19 cellular contexts compared by ENCODE assay signal in genomic region chr4:41158274-41158673, GRCh38. TPM values are rescaled to one million over a fixed set of nuclear protein-coding genes. Genes with fewer than 3 reads are reported as not detected.
A peak's percentile ranks its signal among the peaks of the same experiment; 100 is the strongest.
DNase-seq lines count a peak whose midpoint lies in the region; ATAC-seq, FAIRE-seq and TF ChIP-seq lines count a peak whose summit lies in the region.
"Had no signal": no experiment of that assay in that cellular context is flagged by ENCODE, and none has a peak within 500 bp of the region (broad histone marks: within the 10 kb centered on the region; RNA-seq: fewer than 3 reads in every experiment).

No MANE protein-coding gene starts in this region.

- no peaks in the 10 kb centered on the region for H3K36me3 Mint-ChIP-seq in neural progenitor cell

- H3K27me3 ChIP-seq in HepG2 (ENCODE audit: control insufficient read depth in 1 of 2, insufficient read depth in 2 of 2, low read length in 2 of 2) (no peaks in the 10 kb centered on the region), right lobe of liver (no peaks in the 10 kb centered on the region), mammary epithelial cell (ENCODE audit: insufficient read depth, low read length) (no peaks in the 10 kb centered on the region), neural progenitor cell (no peaks in the 10 kb centered on the region)
- H3K27me3 ChIP-seq: SJSA1 had no signal

- H4K20me1 ChIP-seq in HepG2 (ENCODE audit: insufficient read depth, low read length) (no peaks in the 10 kb centered on the region), mammary epithelial cell (ENCODE audit: insufficient read depth, low read length) (no peaks in the 10 kb centered on the region), neural progenitor cell (ENCODE audit: low read depth) (no peaks in the 10 kb centered on the region)

- DNase-seq in HepG2 (ENCODE audit: low spot score) (no peak), right lobe of liver (no peak), mammary epithelial cell (no peak), left lobe of liver (ENCODE audit: low spot score) (no peak), Kasumi-1 (lab: John Stamatoyannopoulos, UW) (no peak), NOMO-1 treated with DMSO at 0.1 percent for 48 hours (lab: John Stamatoyannopoulos, UW; ENCODE audit: unreplicated experiment) (no peak), neural progenitor cell (ENCODE audit: low spot score) (no peak)
- DNase-seq: EL, GF-D8, KBM-7, NCI-H1105, NCI-H146, NCI-H2029, NCI-H2227 treated with DMSO at 0.1 percent for 48 hours, NCI-H510A, NCI-H748 treated with DMSO at 0.1 percent for 48 hours had no signal

- no peak for TF ChIP-seq RAD21 in HepG2 (CRISPR knock-in tag; IDR thresholded peaks at IDR 0.05)

- no peak overlapping the region; a peak in 1 of 6 replicates for H3K4me3 ChIP-seq in HepG2 (replicated peaks in 1 of 3; ENCODE audit: insufficient read depth in 1 of 3, low read depth in 2 of 3, low read length in 3 of 3)
- no peak overlapping the region for H3K4me3 ChIP-seq in right lobe of liver
- no peak overlapping the region for H3K4me3 ChIP-seq in mammary epithelial cell (replicated peaks in 1 of 3; ENCODE audit: insufficient read depth in 1 of 3, low read depth in 2 of 3, low read length in 3 of 3)
- H3K4me3 ChIP-seq in neural progenitor cell: no peak overlapping the region
- H3K4me3 ChIP-seq: SJSA1 had no signal

- BruUV-seq in HepG2 (replicated peaks; lab: Mats Ljungman, UMichigan) (no TSS peak), mammary epithelial cell (replicated peaks; lab: Mats Ljungman, UMichigan) (no TSS peak)

- H3K9me3 ChIP-seq in HepG2 (ENCODE audit: low read length) (no peaks in the 10 kb centered on the region), right lobe of liver (no peaks in the 10 kb centered on the region), mammary epithelial cell (replicated peaks; ENCODE audit: insufficient read depth, low read length) (no peaks in the 10 kb centered on the region), neural progenitor cell (ENCODE audit: low read depth) (no peaks in the 10 kb centered on the region)
- H3K9me3 ChIP-seq: SJSA1 had no signal

- TF ChIP-seq CTCF in HepG2 (CRISPR knock-in tag; IDR thresholded peaks at IDR 0.05) (no peak), right lobe of liver (IDR thresholded peaks at IDR 0.05) (no peak), mammary epithelial cell (conservative IDR thresholded peaks at IDR 0.05 in 1 of 2, IDR thresholded peaks at IDR 0.05 in 1 of 2; ENCODE audit: extremely low read depth in 1 of 2, insufficient read depth in 1 of 2, low read depth in 1 of 2, low read length in 2 of 2) (no peak), neural progenitor cell (IDR thresholded peaks at IDR 0.05) (no peak)

- H3K27ac ChIP-seq in HepG2 (ENCODE audit: extremely low read length, insufficient read depth, low read length) (peak overlapping the region; percentile 76), right lobe of liver (no peak overlapping the region), mammary epithelial cell (ENCODE audit: insufficient read depth, low read depth, low read length) (peak overlapping the region; percentile 88), neural progenitor cell (no peak overlapping the region)
- H3K27ac ChIP-seq: SJSA1 had no signal

- in situ Hi-C loops in HepG2 (cut with HindIII; ENCODE audit: extremely low pct_ligation_motif_present, low pct_unique_long_range_greater_than_20kb): no loop called here
- in situ Hi-C loops in mammary epithelial cell (cut with MboI; ENCODE audit: low sequenced_read_pairs in 2 of 2): no loop called here

- no peak overlapping the region for H3K4me3 Mint-ChIP-seq in neural progenitor cell
- H3K4me3 Mint-ChIP-seq: B cell had no signal

- H3K36me3 ChIP-seq in HepG2 (replicated peaks in 1 of 2; ENCODE audit: control insufficient read depth in 1 of 2, insufficient read depth in 2 of 2, low read length in 2 of 2) (no peaks in the 10 kb centered on the region), right lobe of liver (no peaks in the 10 kb centered on the region), mammary epithelial cell (ENCODE audit: insufficient read depth, low read length) (no peaks in the 10 kb centered on the region), neural progenitor cell (no peaks in the 10 kb centered on the region)
- H3K36me3 ChIP-seq: SJSA1 had no signal

- TF ChIP-seq EP300 in HepG2 (IDR thresholded peaks at IDR 0.05; ENCODE audit: low read depth in 2 of 2, low read length in 2 of 2): no peak
- no peak for TF ChIP-seq EP300 in HepG2 (CRISPR knock-in tag; IDR thresholded peaks at IDR 0.05; ENCODE audit: borderline replicate concordance)

- H3K79me2 ChIP-seq in HepG2 (ENCODE audit: insufficient read depth, low read length) (peaks cover 28% of the 10 kb centered on the region), mammary epithelial cell (ENCODE audit: insufficient read depth, low read length) (peaks cover 83% of the 10 kb centered on the region), neural progenitor cell (ENCODE audit: low read depth) (no peaks in the 10 kb centered on the region)

- H3K4me1 ChIP-seq in HepG2 (ENCODE audit: insufficient read depth, low read length) (peaks cover 95% of the 10 kb centered on the region), right lobe of liver (peaks cover 0 to 19% (median 3%) of the 10 kb centered on the region in 4 donors), mammary epithelial cell (ENCODE audit: insufficient read depth, low read length) (peaks cover 72% of the 10 kb centered on the region), neural progenitor cell (no peaks in the 10 kb centered on the region)

- TF ChIP-seq POLR2A in HepG2 (IDR thresholded peaks at IDR 0.05; ENCODE audit: insufficient read depth in 1 of 2, low read depth in 2 of 2, low read length in 2 of 2): no peak
- TF ChIP-seq POLR2A in right lobe of liver (IDR thresholded peaks at IDR 0.05): no peak

- H3K9ac ChIP-seq in HepG2 (ENCODE audit: insufficient read depth, low read depth, low read length) (peak overlapping the region; percentile 10; the same call in 1 of the 2 replicates), mammary epithelial cell (ENCODE audit: insufficient read depth, low read length) (no peak overlapping the region), neural progenitor cell (no peak overlapping the region)

- dilution Hi-C loops in mammary epithelial cell (cut with HindIII; ENCODE audit: low sequenced_read_pairs): no loop called here

- ATAC-seq in HepG2 (peak; percentile 51), right lobe of liver (no peak), left lobe of liver (peak; percentile 9), GM18873 (IDR thresholded peaks at IDR 0.05; ENCODE audit: low FRiP score, unreplicated experiment) (no peak)

- 36% methylated on average over 1 of the region's 1 CpG for WGBS in HepG2 (ENCODE audit: low lambda C conversion rate)
- 64% methylated on average over 1 of the region's 1 CpG for WGBS in right lobe of liver (ENCODE audit: insufficient coverage, low coverage, low lambda C conversion rate, missing lambda C conversion rate)
- WGBS in mammary epithelial cell (ENCODE audit: low coverage, missing lambda C conversion rate): 50% methylated on average over 1 of the region's 1 CpG

- H3K27me3 Mint-ChIP-seq in neural progenitor cell (ENCODE audit: insufficient read depth, low read depth): peaks cover 2% of the 10 kb centered on the region

- H3K4me1 Mint-ChIP-seq in neural progenitor cell: peaks cover 8% of the 10 kb centered on the region
- H3K4me1 Mint-ChIP-seq: B cell had no signal

- intact Hi-C loops in HepG2 (cut with micrococcal nuclease; ENCODE audit: unreplicated experiment): loop anchor here (2.0 kb wide), 1 partner anchor 25 kb away; no protein-coding TSS in a partner anchor
- intact Hi-C loops in right lobe of liver (cut with DNase I): no loop called here
- intact Hi-C loops in mammary epithelial cell (cut with micrococcal nuclease): no loop called here

- POLR2A ChIA-PET in HepG2 (lab: Yijun Ruan, JAX): no interaction called here

- H3K9me3 Mint-ChIP-seq in neural progenitor cell: no peaks in the 10 kb centered on the region

- H3F3A ChIP-seq in neural progenitor cell (ENCODE audit: low read depth): no peaks in the 10 kb centered on the region

- CTCF ChIA-PET in HepG2 (lab: Yijun Ruan, JAX; ENCODE audit: low intra/inter-chr PET ratio, low total read pairs) (no interaction called here), mammary epithelial cell (lab: Charles Lee; ENCODE audit: low non-redundant PET) (no interaction called here)

- H3K27ac Mint-ChIP-seq in neural progenitor cell: no peak overlapping the region
- H3K27ac Mint-ChIP-seq: B cell had no signal

- FAIRE-seq in HepG2 (lab: Jason Lieb, UNC): no peak

- H2AFZ ChIP-seq in HepG2 (ENCODE audit: low read length) (no peak overlapping the region), mammary epithelial cell (ENCODE audit: low read depth, low read length) (no peak overlapping the region), neural progenitor cell (replicated peaks) (no peak overlapping the region)

- H3K4me2 ChIP-seq in HepG2 (ENCODE audit: low read depth, low read length) (peak overlapping the region; percentile 34), mammary epithelial cell (ENCODE audit: insufficient read depth, low read depth, low read length) (peak overlapping the region; percentile 40), neural progenitor cell (no peak overlapping the region)

RNA-seq across cellular contexts. Expression of gene APBB2, which starts 56.1 kb away (rescaled TPM):
- 17.0 and 19.7 TPM in 2 replicates for total RNA-seq in HepG2 (2016; rRNA removed; fragmentation: Illumina TruSeq; extraction: Trizol)
- 14.9 and 15.5 TPM in 2 replicates for total RNA-seq in HepG2 (2016; cell fraction: cytosol; rRNA removed; fragmentation: Illumina TruSeq; extraction: Trizol; ENCODE audit: low read depth)
- total RNA-seq in HepG2 (2016; cell fraction: insoluble cytoplasmic fraction; rRNA removed; fragmentation: Illumina TruSeq; extraction: Trizol): 17.3 and 17.6 TPM in 2 replicates
- total RNA-seq in HepG2 (2016; cell fraction: membrane; rRNA removed; fragmentation: Illumina TruSeq; extraction: Trizol): 11.9 and 12.0 TPM in 2 replicates
- total RNA-seq in HepG2 (2016; cell fraction: nucleus; rRNA removed; fragmentation: Illumina TruSeq; extraction: Trizol): 35.0 and 35.4 TPM in 2 replicates
- polyA plus RNA-seq in HepG2 (2011; rRNA removed): 9.7 and 11.7 TPM in 2 replicates
- polyA plus RNA-seq in HepG2 (2011; cell fraction: cytosol; rRNA removed): 10.4 and 11.7 TPM in 2 replicates
- 20.4 and 21.7 TPM in 2 replicates for polyA plus RNA-seq in HepG2 (2011; cell fraction: nucleus; rRNA removed)
- polyA plus RNA-seq in HepG2 (2012): 8.9 and 9.8 TPM in 2 replicates
- 0.61 and 0.73 TPM in 2 replicates for polyA plus RNA-seq in HepG2 (2016; cell fraction: cytosol; fragmentation: Illumina TruSeq; extraction: Trizol; ENCODE audit: low read depth)
- 12.6 and 12.9 TPM in 2 replicates for polyA plus RNA-seq in HepG2 (2016; cell fraction: insoluble cytoplasmic fraction; fragmentation: Illumina TruSeq; extraction: Trizol; ENCODE audit: low read depth)
- polyA plus RNA-seq in HepG2 (2016; cell fraction: membrane; fragmentation: Illumina TruSeq; extraction: Trizol; ENCODE audit: low read depth): 3.0 and 3.5 TPM in 2 replicates
- polyA plus RNA-seq in HepG2 (2016; cell fraction: nucleus; fragmentation: Illumina TruSeq; extraction: Trizol; ENCODE audit: insufficient read depth, low read depth): 17.6 and 19.8 TPM in 2 replicates
- polyA minus RNA-seq in HepG2 (2011; rRNA and poly(A)+ RNA removed; ENCODE audit: low replicate concordance): 15.2 and 41.3 TPM in 2 replicates
- 12.6 and 12.7 TPM in 2 replicates for polyA minus RNA-seq in HepG2 (2011; cell fraction: cytosol; rRNA and poly(A)+ RNA removed)
- 42.4 and 49.7 TPM in 2 replicates for polyA minus RNA-seq in HepG2 (2011; cell fraction: nucleus; rRNA and poly(A)+ RNA removed)
- total RNA-seq in right lobe of liver: 10 to 100 TPM; 14.1 to 27.9 (median 25.1) TPM
- 10 to 100 TPM; 75.8 to 81.7 TPM for total RNA-seq in mammary epithelial cell
- polyA plus RNA-seq in mammary epithelial cell: 60.8 TPM
- 74.3 TPM for polyA minus RNA-seq in mammary epithelial cell
- total RNA-seq in left lobe of liver: 26.2 TPM
- 44.3 and 83.2 TPM in 2 replicates for total RNA-seq in neural progenitor cell (ENCODE audit: low replicate concordance)

Comparison
In these comparisons a context has a peak if more than half of its experiments do, and no peak if none do; other contexts are left out.
1. ATAC-seq: peak in HepG2 (single experiment) and left lobe of liver (single experiment); none in right lobe of liver (0 of 4) and GM18873 (single experiment).
2. H3K27ac ChIP-seq: peak in HepG2 (single experiment) and mammary epithelial cell (single experiment); none in right lobe of liver (0 of 3) and neural progenitor cell (single experiment).